ENCODE assay signal across 1 cellular context in genomic region chr1:173554089-173554488, GRCh38.
TF ChIP-seq lines count a peak whose summit lies in the region.

No MANE protein-coding gene starts in this region.

TF ChIP-seq in K562, 482 proteins besides CTCF, POLR2A, EP300 and RAD21 (continued from another document and continues in another):
- no peak for TF ChIP-seq UBTF (IDR thresholded peaks at IDR 0.05; ENCODE audit: borderline replicate concordance in 1 of 2, low read depth in 2 of 2, low read length in 2 of 2)
- TF ChIP-seq PTTG1 (tag; IDR thresholded peaks at IDR 0.05; ENCODE audit: low read depth), result no peak
- no peak for TF ChIP-seq ZNF398 (CRISPR knock-in tag; IDR thresholded peaks at IDR 0.05)
- TF ChIP-seq CC2D1A (IDR thresholded peaks at IDR 0.05), result peak; percentile 52; the same call in 1 of the 2 replicates
- TF ChIP-seq USF2 (CRISPR knock-in tag; IDR thresholded peaks at IDR 0.05), result peak; percentile 88
- TF ChIP-seq ZNF586 (CRISPR knock-in tag; conservative IDR thresholded peaks at IDR 0.05), result no peak
- peak; percentile 54; the same call in 1 of the 2 replicates for TF ChIP-seq USF1 (CRISPR knock-in tag; IDR thresholded peaks at IDR 0.05)
- no peak for TF ChIP-seq ZNF57 (CRISPR knock-in tag; IDR thresholded peaks at IDR 0.05)
- peak; percentile 32; the same call in 1 of the 2 replicates for TF ChIP-seq ZNF592 (IDR thresholded peaks at IDR 0.05)
- TF ChIP-seq STAG1 (CRISPR knock-in tag; IDR thresholded peaks at IDR 0.05; ENCODE audit: borderline replicate concordance), result no peak
- TF ChIP-seq ZNF239 (CRISPR knock-in tag; IDR thresholded peaks at IDR 0.05), result no peak; the same call in 1 of the 2 replicates
- no peak for TF ChIP-seq NR2C2 (CRISPR knock-in tag; IDR thresholded peaks at IDR 0.05)
- TF ChIP-seq NR2C2 (tag; IDR thresholded peaks at IDR 0.05), result no peak
- TF ChIP-seq U2AF2 (optimal IDR thresholded peaks at IDR 0.05; ENCODE audit: low read depth, low read length), result no peak
- TF ChIP-seq CHD7 (IDR thresholded peaks at IDR 0.05; ENCODE audit: low read depth, low read length), result no peak
- 0 out of 2 replicates have a peak, but pooled peaks have one; percentile 7 for TF ChIP-seq RHOXF2B (CRISPR knock-in tag; conservative IDR thresholded peaks at IDR 0.05)
- no peak for TF ChIP-seq PTBP1 (IDR thresholded peaks at IDR 0.05; ENCODE audit: low read depth, low read length)
- TF ChIP-seq ZBTB17 (CRISPR knock-in tag; IDR thresholded peaks at IDR 0.05), result no peak
- no peak for TF ChIP-seq SNIP1 (IDR thresholded peaks at IDR 0.05; ENCODE audit: low read depth)
- no peak for TF ChIP-seq GTF3C2 (IDR thresholded peaks at IDR 0.05; ENCODE audit: borderline replicate concordance, extremely low read depth, insufficient read length)
- no peak for TF ChIP-seq SP1 (CRISPR knock-in tag; IDR thresholded peaks at IDR 0.05)
- TF ChIP-seq GABPB1 (CRISPR knock-in tag; IDR thresholded peaks at IDR 0.05), result no peak
- TF ChIP-seq POLR2G (IDR thresholded peaks at IDR 0.05; ENCODE audit: low read depth, low read length), result no peak
- no peak for TF ChIP-seq DMBX1 (CRISPR knock-in tag; IDR thresholded peaks at IDR 0.05; ENCODE audit: borderline replicate concordance)
- no peak for TF ChIP-seq ATF6 (CRISPR knock-in tag; IDR thresholded peaks at IDR 0.05)
- TF ChIP-seq NELFE (IDR thresholded peaks at IDR 0.05; ENCODE audit: insufficient read depth, insufficient read length), result no peak
- no peak for TF ChIP-seq TRIM28 (IDR thresholded peaks at IDR 0.05)
